Comparison of ENCODE assay signal across 2 cellular contexts in genomic region chr4:20445933-20446723, GRCh38.
TF ChIP-seq lines count a peak whose summit lies in the region.

No MANE protein-coding gene starts in this region.

TF ChIP-seq in liver, 16 proteins besides CTCF, POLR2A, EP300 and RAD21 (continued from another document):
- TF ChIP-seq RXRA (IDR thresholded peaks at IDR 0.05) (no peak), HNF4A (conservative IDR thresholded peaks at IDR 0.05) (no peak), NR2F2 (IDR thresholded peaks at IDR 0.05) (peak; percentile 74), GABPA (IDR thresholded peaks at IDR 0.05 in 1 of 2, conservative IDR thresholded peaks at IDR 0.05 in 1 of 2) (no peak), FOXA1 (IDR thresholded peaks at IDR 0.05) (no peak), HNF4G (IDR thresholded peaks at IDR 0.05) (no peak)

TF ChIP-seq in HepG2, 621 proteins besides CTCF, POLR2A, EP300 and RAD21 (continued from another document):
- no peak for TF ChIP-seq GPBP1L1 (CRISPR knock-in tag; IDR thresholded peaks at IDR 0.05)
- no peak for TF ChIP-seq ZMAT3 (CRISPR knock-in tag; conservative IDR thresholded peaks at IDR 0.05)
- no peak for TF ChIP-seq ZNF879 (CRISPR knock-in tag; IDR thresholded peaks at IDR 0.05)
- no peak for TF ChIP-seq NFYB (CRISPR knock-in tag; IDR thresholded peaks at IDR 0.05)
- no peak for TF ChIP-seq ZNF839 (CRISPR knock-in tag; IDR thresholded peaks at IDR 0.05; ENCODE audit: borderline replicate concordance)
